Comparison of ENCODE assay signal across 26 cellular contexts in genomic region chr12:115240251-115240650, GRCh38.
"Had no signal": no experiment of that assay in that cellular context is flagged by ENCODE, and none has a peak within 500 bp of the region (broad histone marks: within the 10 kb centered on the region; RNA-seq: fewer than 3 reads in every experiment).

No MANE protein-coding gene starts in this region.

- DNase-seq: colonic mucosa; cortex of kidney; effector CD8-positive, alpha-beta T cell; effector memory CD8-positive, alpha-beta T cell; endodermal cell; erythroblast; esophagus squamous epithelium; foreskin keratinocyte; glutamatergic neuron; head of caudate nucleus; heart right ventricle; hippocampal formation; left cardiac atrium; left lung; left ventricle myocardium superior; lower lobe of right lung; mesenchymal stem cell; mucosa of descending colon; naive B cell had no signal

- H3K9me3 ChIP-seq: colonic mucosa, esophagus squamous epithelium, gastroesophageal sphincter, heart right ventricle, left lung, lower lobe of right lung, mucosa of descending colon had no signal

- ATAC-seq: effector memory CD8-positive, alpha-beta T cell; esophagus mucosa; foreskin keratinocyte; gastroesophageal sphincter; heart right ventricle; left cardiac atrium; left lung; left ventricle myocardium superior; lower lobe of right lung; mucosa of descending colon had no signal

- H3K36me3 ChIP-seq: colonic mucosa, esophagus squamous epithelium, gastroesophageal sphincter, heart right ventricle, left lung, lower lobe of right lung had no signal

- H3K4me3 ChIP-seq: colonic mucosa, esophagus squamous epithelium, gastroesophageal sphincter, heart right ventricle, left lung, lower lobe of right lung, mucosa of descending colon had no signal

- H3K27me3 ChIP-seq: colonic mucosa, foreskin keratinocyte, left lung had no signal

- H3K27ac ChIP-seq: colonic mucosa, epithelial cell of prostate, esophagus squamous epithelium, foreskin keratinocyte, gastroesophageal sphincter, heart right ventricle, left lung, lower lobe of right lung had no signal

- FAIRE-seq: endometrium, frontal cortex, islet of Langerhans, keratinocyte had no signal

- H3K4me1 ChIP-seq: colonic mucosa, esophagus squamous epithelium, foreskin keratinocyte, gastroesophageal sphincter, left lung, lower lobe of right lung had no signal
